Comparison of ENCODE assay signal across 17 cellular contexts in genomic region chr18:79510046-79510685, GRCh38.
DNase-seq lines count a peak whose midpoint lies in the region; ATAC-seq and TF ChIP-seq lines count a peak whose summit lies in the region.
"Had no signal": no experiment of that assay in that cellular context is flagged by ENCODE, and none has a peak within 500 bp of the region (broad histone marks: within the 10 kb centered on the region; RNA-seq: fewer than 3 reads in every experiment).

No MANE protein-coding gene starts in this region.

- H3K36me3 ChIP-seq in naive thymus-derived CD4-positive, alpha-beta T cell (ENCODE audit: control insufficient read depth in 2 of 3, insufficient read depth in 3 of 3, low read length in 3 of 3): peaks cover 0 to 39% (median 3%) of the 10 kb centered on the region in 3 experiments
- peaks cover 0 to 25% (median 13%) of the 10 kb centered on the region in 3 donors for H3K36me3 ChIP-seq in tibial artery
- H3K36me3 ChIP-seq: brain microvascular endothelial cell had no signal

- CTCF ChIA-PET in activated naive CD4-positive, alpha-beta T cell treated with anti-CD3 and anti-CD28 coated beads, Interleukin-2, amount 10 ng/mL, durations not matched to agents 7 days and 5 days (lab: Charles Lee): no interaction called here
- CTCF ChIA-PET in activated naive CD4-positive, alpha-beta T cell treated with anti-CD3 and anti-CD28 coated beads for 36 hours (lab: Charles Lee): no interaction called here
- CTCF ChIA-PET in WTC11 (lab: Charles Lee): interaction anchor here (1.6 kb wide), 1 partner anchor 132 kb away, joined by 4 read pairs; no protein-coding TSS in a partner anchor
- CTCF ChIA-PET in naive thymus-derived CD4-positive, alpha-beta T cell (lab: Charles Lee): no interaction called here

- no peak overlapping the region for H3K4me3 ChIP-seq in naive thymus-derived CD4-positive, alpha-beta T cell (ENCODE audit: low read length)
- no peak overlapping the region for H3K4me3 ChIP-seq in tibial artery
- H3K4me3 ChIP-seq: dorsolateral prefrontal cortex, GM12878, smooth muscle cell had no signal

- H3K9me3 Mint-ChIP-seq in activated naive CD4-positive, alpha-beta T cell treated with anti-CD3 and anti-CD28 coated beads, Interleukin-2, amount 10 ng/mL, durations not matched to agents 7 days and 5 days: no peaks in the 10 kb centered on the region
- no peaks in the 10 kb centered on the region for H3K9me3 Mint-ChIP-seq in activated naive CD4-positive, alpha-beta T cell treated with anti-CD3 and anti-CD28 coated beads for 36 hours
- H3K9me3 Mint-ChIP-seq in WTC11: no peaks in the 10 kb centered on the region
- H3K9me3 Mint-ChIP-seq in naive thymus-derived CD4-positive, alpha-beta T cell: no peaks in the 10 kb centered on the region
- H3K9me3 Mint-ChIP-seq: activated naive CD4-positive, alpha-beta T cell treated with anti-CD3 and anti-CD28 coated beads, Interleukin-2, amount 50 U/mL, for 24 hours had no signal

- POLR2A ChIA-PET in WTC11 (lab: Charles Lee): no interaction called here
- POLR2A ChIA-PET in naive thymus-derived CD4-positive, alpha-beta T cell (lab: Charles Lee): interaction anchor here (0.8 kb wide), 1 partner anchor 14 kb away, joined by 5 read pairs; no protein-coding TSS in a partner anchor

- H3K4me1 ChIP-seq in naive thymus-derived CD4-positive, alpha-beta T cell (ENCODE audit: control insufficient read depth in 2 of 2, insufficient read depth in 2 of 2, low read length in 2 of 2): peaks cover 7 to 35% of the 10 kb centered on the region in 2 donors
- H3K4me1 ChIP-seq in tibial artery: peaks cover 0 to 30% (median 28%) of the 10 kb centered on the region in 4 donors
- H3K4me1 ChIP-seq: parathyroid adenoma had no signal

- peak; percentile 13 for DNase-seq in activated naive CD4-positive, alpha-beta T cell treated with anti-CD3 and anti-CD28 coated beads, Interleukin-2, amount 10 ng/mL, durations not matched to agents 7 days and 5 days
- no peak for DNase-seq in activated naive CD4-positive, alpha-beta T cell treated with anti-CD3 and anti-CD28 coated beads for 36 hours
- DNase-seq in WTC11 (ENCODE audit: low spot score) (no peak), tibial artery (peak; percentile 6 to 51), GM19240 (ENCODE audit: insufficient read length, low spot score) (no peak)
- peak in 1 of 9 donors; percentile 6 for DNase-seq in naive thymus-derived CD4-positive, alpha-beta T cell
- DNase-seq: brain microvascular endothelial cell, Kasumi-1, NCI-H1417 treated with DMSO at 0.1 percent for 48 hours, RPMI8226 had no signal

- no peak overlapping the region for H3K27ac ChIP-seq in naive thymus-derived CD4-positive, alpha-beta T cell (ENCODE audit: low read depth, low read length)
- H3K27ac ChIP-seq in tibial artery: no peak overlapping the region
- H3K27ac ChIP-seq: brain microvascular endothelial cell, dorsolateral prefrontal cortex, parathyroid adenoma had no signal

- ATAC-seq in WTC11 (no peak), HG02678 (IDR thresholded peaks at IDR 0.05; ENCODE audit: unreplicated experiment) (no peak), GM19395 (IDR thresholded peaks at IDR 0.05; ENCODE audit: unreplicated experiment) (no peak)
- no peak for ATAC-seq in naive thymus-derived CD4-positive, alpha-beta T cell

- no peak overlapping the region for H3K4me3 Mint-ChIP-seq in activated naive CD4-positive, alpha-beta T cell treated with anti-CD3 and anti-CD28 coated beads, Interleukin-2, amount 10 ng/mL, durations not matched to agents 7 days and 5 days
- H3K4me3 Mint-ChIP-seq in activated naive CD4-positive, alpha-beta T cell treated with anti-CD3 and anti-CD28 coated beads for 36 hours: no peak overlapping the region
- no peak overlapping the region for H3K4me3 Mint-ChIP-seq in WTC11
- peak overlapping the region in 3 of 10 donors; percentile 8 to 39 (median 27) for H3K4me3 Mint-ChIP-seq in naive thymus-derived CD4-positive, alpha-beta T cell
- H3K4me3 Mint-ChIP-seq: activated naive CD4-positive, alpha-beta T cell treated with anti-CD3 and anti-CD28 coated beads, Interleukin-2, amount 50 U/mL, for 24 hours had no signal

- H3K27ac Mint-ChIP-seq in activated naive CD4-positive, alpha-beta T cell treated with anti-CD3 and anti-CD28 coated beads, Interleukin-2, amount 10 ng/mL, durations not matched to agents 7 days and 5 days: no peak overlapping the region
- no peak overlapping the region for H3K27ac Mint-ChIP-seq in activated naive CD4-positive, alpha-beta T cell treated with anti-CD3 and anti-CD28 coated beads for 36 hours
- peak overlapping the region; percentile 4; the same call in 1 of the 2 replicates for H3K27ac Mint-ChIP-seq in WTC11
- H3K27ac Mint-ChIP-seq in naive thymus-derived CD4-positive, alpha-beta T cell: peak overlapping the region in 7 of 9 donors; percentile 31 to 87 (median 72)
- H3K27ac Mint-ChIP-seq: activated naive CD4-positive, alpha-beta T cell treated with anti-CD3 and anti-CD28 coated beads, Interleukin-2, amount 50 U/mL, for 24 hours had no signal

- H3K9me3 ChIP-seq in naive thymus-derived CD4-positive, alpha-beta T cell (ENCODE audit: control insufficient read depth in 2 of 3, low read length in 3 of 3): no peaks in the 10 kb centered on the region
- no peaks in the 10 kb centered on the region for H3K9me3 ChIP-seq in tibial artery

- no peaks in the 10 kb centered on the region for H3K27me3 Mint-ChIP-seq in activated naive CD4-positive, alpha-beta T cell treated with anti-CD3 and anti-CD28 coated beads, Interleukin-2, amount 10 ng/mL, durations not matched to agents 7 days and 5 days
- H3K27me3 Mint-ChIP-seq in activated naive CD4-positive, alpha-beta T cell treated with anti-CD3 and anti-CD28 coated beads for 36 hours (ENCODE audit: low read depth): no peaks in the 10 kb centered on the region
- H3K27me3 Mint-ChIP-seq in WTC11 (ENCODE audit: low read depth): peaks cover 16% of the 10 kb centered on the region
- no peaks in the 10 kb centered on the region for H3K27me3 Mint-ChIP-seq in naive thymus-derived CD4-positive, alpha-beta T cell
- H3K27me3 Mint-ChIP-seq: activated naive CD4-positive, alpha-beta T cell treated with anti-CD3 and anti-CD28 coated beads, Interleukin-2, amount 50 U/mL, for 24 hours had no signal

- no peaks in the 10 kb centered on the region for H3K27me3 ChIP-seq in naive thymus-derived CD4-positive, alpha-beta T cell (ENCODE audit: control insufficient read depth in 2 of 2, insufficient read depth in 2 of 2, low read length in 2 of 2)
- H3K27me3 ChIP-seq in tibial artery: no peaks in the 10 kb centered on the region
- H3K27me3 ChIP-seq: brain microvascular endothelial cell had no signal

- intact Hi-C loops in activated naive CD4-positive, alpha-beta T cell treated with anti-CD3 and anti-CD28 coated beads for 36 hours (cut with micrococcal nuclease): no loop called here
- intact Hi-C loops in naive thymus-derived CD4-positive, alpha-beta T cell (cut with micrococcal nuclease): no loop called here
- intact Hi-C loops in tibial artery (cut with DNase I; ENCODE audit: low total_unique reads): no loop called here

- peaks cover 35% of the 10 kb centered on the region for H3K4me1 Mint-ChIP-seq in activated naive CD4-positive, alpha-beta T cell treated with anti-CD3 and anti-CD28 coated beads, Interleukin-2, amount 10 ng/mL, durations not matched to agents 7 days and 5 days
- peaks cover 41% of the 10 kb centered on the region for H3K4me1 Mint-ChIP-seq in activated naive CD4-positive, alpha-beta T cell treated with anti-CD3 and anti-CD28 coated beads for 36 hours (ENCODE audit: low read depth)
- H3K4me1 Mint-ChIP-seq in WTC11: peaks cover 14% of the 10 kb centered on the region
- peaks cover 35 to 52% (median 40%) of the 10 kb centered on the region in 7 donors for H3K4me1 Mint-ChIP-seq in naive thymus-derived CD4-positive, alpha-beta T cell

- peaks cover 19% of the 10 kb centered on the region for H3K36me3 Mint-ChIP-seq in activated naive CD4-positive, alpha-beta T cell treated with anti-CD3 and anti-CD28 coated beads, Interleukin-2, amount 10 ng/mL, durations not matched to agents 7 days and 5 days
- peaks cover 27% of the 10 kb centered on the region for H3K36me3 Mint-ChIP-seq in activated naive CD4-positive, alpha-beta T cell treated with anti-CD3 and anti-CD28 coated beads for 36 hours (ENCODE audit: low read depth)
- no peaks in the 10 kb centered on the region for H3K36me3 Mint-ChIP-seq in WTC11
- peaks cover 0 to 20% (median 7%) of the 10 kb centered on the region in 5 donors for H3K36me3 Mint-ChIP-seq in naive thymus-derived CD4-positive, alpha-beta T cell

- TF ChIP-seq CTCF in WTC11 (IDR thresholded peaks at IDR 0.05) (no peak), tibial artery (IDR thresholded peaks at IDR 0.05) (no peak)

TF ChIP-seq in WTC11, 78 proteins besides CTCF, POLR2A, EP300 and RAD21:
- TF ChIP-seq MYBL2 (CRISPR knock-in tag; IDR thresholded peaks at IDR 0.05): no peak
- TF ChIP-seq, protein P1, sequence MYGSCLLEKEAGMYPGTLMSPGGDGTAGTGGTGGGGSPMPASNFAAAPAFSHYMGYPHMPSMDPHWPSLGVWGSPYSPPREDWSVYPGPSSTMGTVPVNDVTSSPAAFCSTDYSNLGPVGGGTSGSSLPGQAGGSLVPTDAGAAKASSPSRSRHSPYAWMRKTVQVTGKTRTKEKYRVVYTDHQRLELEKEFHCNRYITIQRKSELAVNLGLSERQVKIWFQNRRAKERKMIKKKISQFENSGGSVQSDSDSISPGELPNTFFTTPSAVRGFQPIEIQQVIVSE (CRISPR knock-in tag; IDR thresholded peaks at IDR 0.05; ENCODE audit: borderline replicate concordance): no peak
- TF ChIP-seq SMAD4 (CRISPR knock-in tag; IDR thresholded peaks at IDR 0.05): no peak

Comparison
In these comparisons a context has a peak if more than half of its experiments do, and no peak if none do; other contexts are left out.
1. DNase-seq: peak in activated naive CD4-positive, alpha-beta T cell treated with anti-CD3 and anti-CD28 coated beads, Interleukin-2, amount 10 ng/mL, durations not matched to agents 7 days and 5 days (single experiment) and tibial artery (2 of 2); none in activated naive CD4-positive, alpha-beta T cell treated with anti-CD3 and anti-CD28 coated beads for 36 hours (single experiment), WTC11 (single experiment) and GM19240 (single experiment).
2. H3K27ac Mint-ChIP-seq: peak in WTC11 (single experiment) and naive thymus-derived CD4-positive, alpha-beta T cell (7 of 9); none in activated naive CD4-positive, alpha-beta T cell treated with anti-CD3 and anti-CD28 coated beads, Interleukin-2, amount 10 ng/mL, durations not matched to agents 7 days and 5 days (single experiment) and activated naive CD4-positive, alpha-beta T cell treated with anti-CD3 and anti-CD28 coated beads for 36 hours (single experiment).